8 cellular contexts compared by ENCODE assay signal in the genomic region with DNA sequence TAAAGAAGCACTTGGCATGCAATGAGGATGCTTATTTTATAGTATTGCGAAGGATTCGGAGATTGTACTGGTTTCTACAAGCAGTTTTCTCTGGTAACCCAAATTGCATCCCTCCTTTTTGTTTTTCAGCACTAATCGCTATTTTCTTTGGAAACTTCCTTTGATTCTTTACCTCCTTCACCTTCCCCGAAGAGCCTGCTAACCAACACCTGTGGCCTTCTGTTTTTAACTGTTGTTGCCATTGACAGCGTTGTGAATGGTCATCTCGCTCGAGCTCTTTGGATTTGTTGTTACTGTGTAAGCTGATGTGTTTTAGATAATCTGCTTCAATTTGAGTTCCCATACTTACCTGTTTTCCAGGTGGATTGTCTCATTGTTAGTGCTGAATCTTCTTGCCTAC. TPM values are rescaled to one million over a fixed set of nuclear protein-coding genes. Genes with fewer than 3 reads are reported as not detected.
A peak's percentile ranks its signal among the peaks of the same experiment; 100 is the strongest.
DNase-seq lines count a peak whose midpoint lies in the region; ATAC-seq and TF ChIP-seq lines count a peak whose summit lies in the region.

No MANE protein-coding gene starts in this region.

- WGBS in ectodermal cell, 2 experiments, result 27% methylated on average over 7 of the region's 7 CpGs

- H3K9me3 ChIP-seq in ectodermal cell (ENCODE audit: control insufficient read depth, low read length), result no peaks in the 10 kb centered on the region

- H3K4me1 ChIP-seq in ectodermal cell (ENCODE audit: control insufficient read depth, insufficient read depth, low read length), result peaks cover 12% of the 10 kb centered on the region

- no peaks in the 10 kb centered on the region for H3K36me3 ChIP-seq in ectodermal cell (ENCODE audit: control insufficient read depth, insufficient read depth, low read length)

- H3K27ac Mint-ChIP-seq in CD14-positive monocyte (peak overlapping the region; percentile 42 to 79 (median 71)), nephron (peak overlapping the region; percentile 52 to 96 (median 89))

- H3K27ac ChIP-seq in ectodermal cell (ENCODE audit: insufficient read depth, low read depth, low read length, poor library complexity, severe bottlenecking), result no peak overlapping the region

- H3K4me3 Mint-ChIP-seq in CD14-positive monocyte, result peak overlapping the region; percentile 79 to 82
- H3K4me3 Mint-ChIP-seq in nephron, result peak overlapping the region; percentile 91 to 92 (median 92)

- H3K27me3 ChIP-seq in ectodermal cell (ENCODE audit: control insufficient read depth, insufficient read depth, low read length, poor library complexity, severe bottlenecking), result no peaks in the 10 kb centered on the region

- DNase-seq in CD14-positive monocyte (ENCODE audit: low spot score), result no peak
- DNase-seq in NAMALWA (ENCODE audit: low spot score), result peak; percentile 15
- no peak for DNase-seq in stimulated activated CD4-positive, alpha-beta T cell treated with anti-CD3 and anti-CD28 coated beads, Interleukin-4, amount 100 ng/mL, for 4 hours
- DNase-seq in cerebellar nuclear complex (lab: John Stamatoyannopoulos, UW), result no peak
- DNase-seq in amygdala (lab: John Stamatoyannopoulos, UW), result no peak

- no peak for ATAC-seq in GM21576 (IDR thresholded peaks at IDR 0.05; ENCODE audit: unreplicated experiment)

- H3K4me1 Mint-ChIP-seq in CD14-positive monocyte, result peaks cover 29% of the 10 kb centered on the region
- peaks cover 33% of the 10 kb centered on the region for H3K4me1 Mint-ChIP-seq in nephron

- H3K4me3 ChIP-seq in ectodermal cell (ENCODE audit: insufficient read depth, low read depth, low read length), result peak overlapping the region; percentile 94

- peaks cover 0 to 2% (median 0%) of the 10 kb centered on the region in 7 donors for H3K9me3 Mint-ChIP-seq in CD14-positive monocyte
- peaks cover 2% of the 10 kb centered on the region for H3K9me3 Mint-ChIP-seq in nephron

- TF ChIP-seq CTCF in CD14-positive monocyte (IDR thresholded peaks at IDR 0.05) (no peak), nephron (IDR thresholded peaks at IDR 0.05; ENCODE audit: unreplicated experiment in 3 of 3) (no peak)

- H3K36me3 Mint-ChIP-seq in CD14-positive monocyte, result peaks cover 3 to 20% of the 10 kb centered on the region in 2 donors
- H3K36me3 Mint-ChIP-seq in nephron (ENCODE audit: low read depth), result peaks cover 24% of the 10 kb centered on the region

- H3K27me3 Mint-ChIP-seq in CD14-positive monocyte (ENCODE audit: low read depth in 3 of 3), result peaks cover 0 to 2% (median 1%) of the 10 kb centered on the region in 3 donors
- no peaks in the 10 kb centered on the region for H3K27me3 Mint-ChIP-seq in nephron (ENCODE audit: low read depth)

- intact Hi-C loops in CD14-positive monocyte (cut with micrococcal nuclease), result loop anchor here (10.0 kb wide), 2 partner anchors 200 to 750 kb away; a partner anchor contains a TSS

RNA-seq across cellular contexts. Expression of a gene that starts 1.1 kb away (rescaled TPM):
- 1 to 10 TPM; 4.8 to 9.5 TPM for polyA plus RNA-seq in CD14-positive monocyte
- polyA plus RNA-seq in ectodermal cell (2013, experiment 1 of 4), result 49.6 TPM
- 44.2 TPM for polyA plus RNA-seq in ectodermal cell (2013, experiment 2 of 4)
- 31.9 TPM for polyA plus RNA-seq in ectodermal cell (2013, experiment 3 of 4)
- 34.6 TPM for polyA plus RNA-seq in ectodermal cell (2013, experiment 4 of 4)
